ENCODE assay signal across 12 cellular contexts in the genomic region with DNA sequence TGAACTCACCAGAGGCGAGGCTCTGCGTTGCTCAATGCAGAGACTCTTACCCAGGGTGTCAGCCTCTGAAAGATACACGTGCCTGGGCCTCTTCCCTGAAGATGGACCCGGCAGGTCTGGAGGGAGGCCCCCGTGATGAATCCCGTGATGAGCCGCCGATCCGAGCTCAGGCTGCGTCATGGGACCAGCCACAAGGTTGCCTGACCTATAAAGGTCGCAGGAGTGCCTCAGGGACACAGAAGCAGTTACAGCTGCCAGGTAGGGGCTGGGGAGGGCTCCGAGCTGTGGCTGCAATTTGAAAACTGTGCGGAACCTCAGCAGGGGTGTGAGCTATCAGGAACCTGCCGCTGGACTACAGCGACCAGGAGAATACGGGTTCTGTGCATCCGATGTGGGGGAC. TPM values are rescaled to one million over a fixed set of nuclear protein-coding genes. Genes with fewer than 3 reads are reported as not detected.
DNase-seq lines count a peak whose midpoint lies in the region; ATAC-seq and TF ChIP-seq lines count a peak whose summit lies in the region.
"Had no signal": no experiment of that assay in that cellular context is flagged by ENCODE, and none has a peak within 500 bp of the region (broad histone marks: within the 10 kb centered on the region; RNA-seq: fewer than 3 reads in every experiment).

No MANE protein-coding gene starts in this region.

- no peak overlapping the region for H2BK5ac ChIP-seq in neuronal stem cell (ENCODE audit: low read length)

- peak overlapping the region; percentile 1 for H2BK15ac ChIP-seq in neuronal stem cell (ENCODE audit: low read length)

- H3K9me3 ChIP-seq in neuronal stem cell (replicated peaks in 1 of 2; ENCODE audit: control insufficient read depth in 2 of 2, insufficient read depth in 1 of 2, low read depth in 1 of 2, low read length in 2 of 2): peaks cover 4 to 6% of the 10 kb centered on the region in 2 donors

- no peak overlapping the region for H3K27ac ChIP-seq in neuronal stem cell (replicated peaks; ENCODE audit: low read length)

- H2BK12ac ChIP-seq in neuronal stem cell (ENCODE audit: low read length): no peak overlapping the region

- H2AK5ac ChIP-seq in neuronal stem cell (ENCODE audit: low read depth, low read length): peak overlapping the region; percentile 97

- H3K18ac ChIP-seq in neuronal stem cell (ENCODE audit: low read length): no peak overlapping the region

- no peak overlapping the region for H3K23ac ChIP-seq in neuronal stem cell (ENCODE audit: low read depth, low read length, poor library complexity)

- ATAC-seq in left lobe of liver: no peak
- no peak for ATAC-seq in stimulated activated effector memory CD8-positive, alpha-beta T cell treated with anti-CD3 and anti-CD28 coated beads, Interleukin-12 subunit alpha, Interleukin-12 subunit beta, amount 100 ng/mL, for 72 hours
- ATAC-seq in GM18873 (IDR thresholded peaks at IDR 0.05; ENCODE audit: low FRiP score, unreplicated experiment): no peak

- no peaks in the 10 kb centered on the region for H3K79me1 ChIP-seq in neuronal stem cell (ENCODE audit: low read depth, low read length)

- H3K9me3 Mint-ChIP-seq in chondrocyte (ENCODE audit: low read depth): no peaks in the 10 kb centered on the region
- H3K9me3 Mint-ChIP-seq in stimulated activated effector memory CD8-positive, alpha-beta T cell treated with anti-CD3 and anti-CD28 coated beads, Interleukin-12 subunit alpha, Interleukin-12 subunit beta, amount 100 ng/mL, for 72 hours: no peaks in the 10 kb centered on the region
- H3K9me3 Mint-ChIP-seq: CD4-positive, alpha-beta T cell had no signal

- H3K14ac ChIP-seq in neuronal stem cell (ENCODE audit: low read length): no peak overlapping the region

- H2BK120ac ChIP-seq in neuronal stem cell (ENCODE audit: low read depth, low read length): no peak overlapping the region

- TF ChIP-seq CTCF in chondrocyte (IDR thresholded peaks at IDR 0.05): no peak

- H3K36me3 ChIP-seq in H7 (replicated peaks; ENCODE audit: control insufficient read depth, insufficient read depth, low read length) (no peaks in the 10 kb centered on the region), neuronal stem cell (replicated peaks in 1 of 2; ENCODE audit: control insufficient read depth in 2 of 2, insufficient read depth in 2 of 2, low read length in 2 of 2) (no peaks in the 10 kb centered on the region)

- H4K91ac ChIP-seq in neuronal stem cell (ENCODE audit: low read depth, low read length, poor library complexity): no peak overlapping the region

- no CpG with 5 or more reads among the region's 17 CpGs for WGBS in neuronal stem cell (ENCODE audit: extremely low coverage in 2 of 2, insufficient read length in 2 of 2, insufficient replicate concordance in 1 of 2), 2 donors

- H3K9ac ChIP-seq in neuronal stem cell (ENCODE audit: low read depth, low read length, poor library complexity): no peak overlapping the region

- no peaks in the 10 kb centered on the region for H3K36me3 Mint-ChIP-seq in chondrocyte (ENCODE audit: low read depth)
- H3K36me3 Mint-ChIP-seq in stimulated activated effector memory CD8-positive, alpha-beta T cell treated with anti-CD3 and anti-CD28 coated beads, Interleukin-12 subunit alpha, Interleukin-12 subunit beta, amount 100 ng/mL, for 72 hours: no peaks in the 10 kb centered on the region

- peaks cover 12% of the 10 kb centered on the region for H3K27me3 Mint-ChIP-seq in chondrocyte (ENCODE audit: low read depth)
- H3K27me3 Mint-ChIP-seq: CD4-positive, alpha-beta T cell had no signal

- H3K4me1 ChIP-seq in neuronal stem cell (ENCODE audit: control insufficient read depth in 2 of 2, insufficient read depth in 1 of 2, low read depth in 1 of 2, low read length in 2 of 2): no peaks in the 10 kb centered on the region

- no peak overlapping the region for H3K4me3 Mint-ChIP-seq in chondrocyte (ENCODE audit: unreplicated experiment)
- H3K4me3 Mint-ChIP-seq in stimulated activated effector memory CD8-positive, alpha-beta T cell treated with anti-CD3 and anti-CD28 coated beads, Interleukin-12 subunit alpha, Interleukin-12 subunit beta, amount 100 ng/mL, for 72 hours: no peak overlapping the region
- H3K4me3 Mint-ChIP-seq: B cell; CD4-positive, alpha-beta T cell had no signal

- no peak overlapping the region for H3K4me2 ChIP-seq in neuronal stem cell (ENCODE audit: insufficient read depth, low read length, poor library complexity, severe bottlenecking)

- H3K27me3 ChIP-seq in H7 (ENCODE audit: control insufficient read depth, insufficient read depth, low read length) (no peaks in the 10 kb centered on the region), neuronal stem cell (ENCODE audit: control insufficient read depth in 3 of 3, insufficient read depth in 3 of 3, low read depth in 1 of 3, low read length in 3 of 3) (peaks cover 0 to 11% (median 0%) of the 10 kb centered on the region in 3 experiments)

- H3K4ac ChIP-seq in neuronal stem cell (ENCODE audit: low read length): no peak overlapping the region

- H4K8ac ChIP-seq in neuronal stem cell (ENCODE audit: low read depth, low read length): no peak overlapping the region

- no peak overlapping the region for H3K4me3 ChIP-seq in H7 (ENCODE audit: insufficient read depth, low read depth, low read length)
- H3K4me3 ChIP-seq in neuronal stem cell (ENCODE audit: low read length in 2 of 2): peak overlapping the region in 1 of 2 donors; percentile 50

- H3K4me1 Mint-ChIP-seq in chondrocyte (ENCODE audit: low read depth): no peaks in the 10 kb centered on the region
- no peaks in the 10 kb centered on the region for H3K4me1 Mint-ChIP-seq in stimulated activated effector memory CD8-positive, alpha-beta T cell treated with anti-CD3 and anti-CD28 coated beads, Interleukin-12 subunit alpha, Interleukin-12 subunit beta, amount 100 ng/mL, for 72 hours
- H3K4me1 Mint-ChIP-seq: B cell had no signal

- H3K27ac Mint-ChIP-seq in chondrocyte (ENCODE audit: unreplicated experiment): no peak overlapping the region
- no peak overlapping the region for H3K27ac Mint-ChIP-seq in stimulated activated effector memory CD8-positive, alpha-beta T cell treated with anti-CD3 and anti-CD28 coated beads, Interleukin-12 subunit alpha, Interleukin-12 subunit beta, amount 100 ng/mL, for 72 hours
- H3K27ac Mint-ChIP-seq: B cell; CD4-positive, alpha-beta T cell had no signal

- no peak overlapping the region for H2AFZ ChIP-seq in neuronal stem cell (ENCODE audit: low read length)

- DNase-seq in H7 (peak; percentile 13), chondrocyte (ENCODE audit: low spot score) (peak; percentile 54), left lobe of liver (ENCODE audit: low spot score) (peak; percentile 24), neuronal stem cell (ENCODE audit: low spot score) (no peak), NCI-H2107 (lab: John Stamatoyannopoulos, UW) (no peak)
- DNase-seq in stimulated activated effector memory CD8-positive, alpha-beta T cell treated with anti-CD3 and anti-CD28 coated beads, Interleukin-12 subunit alpha, Interleukin-12 subunit beta, amount 100 ng/mL, for 72 hours (ENCODE audit: low spot score in 2 of 2): no peak
- DNase-seq: C1 segment of cervical spinal cord; Calu3; CD4-positive, alpha-beta T cell; DMS 273 treated with DMSO at 0.1 percent for 48 hours had no signal

RNA-seq across cellular contexts. Expression of a gene that starts 10.5 kb away (rescaled TPM):
- 9.9 and 14.7 TPM in 2 replicates for total RNA-seq in H7 (2014; rRNA removed; shearing (Covaris generic))
- 13.1 to 22.2 TPM (median 15.4 TPM) in 3 replicates for total RNA-seq in chondrocyte
- total RNA-seq in left lobe of liver: 36.0 TPM
- polyA plus RNA-seq in neuronal stem cell (2013, experiment 1 of 2): 22.9 TPM
- polyA plus RNA-seq in neuronal stem cell (2013, experiment 2 of 2): 23.4 TPM

Comparison
In these comparisons a context has a peak if more than half of its experiments do, and no peak if none do; other contexts are left out.
1. DNase-seq: peak in H7 (single experiment), chondrocyte (single experiment) and left lobe of liver (single experiment); none in neuronal stem cell (single experiment), NCI-H2107 (single experiment) and stimulated activated effector memory CD8-positive, alpha-beta T cell treated with anti-CD3 and anti-CD28 coated beads, Interleukin-12 subunit alpha, Interleukin-12 subunit beta, amount 100 ng/mL, for 72 hours (0 of 2).